In genomic region chr17:78819402-78819801, GRCh38 we compare ENCODE assay signal across 1 cellular context.
TF ChIP-seq lines count a peak whose summit lies in the region.

No MANE protein-coding gene starts in this region.

TF ChIP-seq in HepG2, 621 proteins besides CTCF, POLR2A, EP300 and RAD21:
- TF ChIP-seq MED8 (CRISPR knock-in tag; IDR thresholded peaks at IDR 0.05; ENCODE audit: insufficient replicate concordance) (no peak), ZFYVE20 (CRISPR knock-in tag; IDR thresholded peaks at IDR 0.05; ENCODE audit: borderline replicate concordance, low read depth) (no peak), ZNF629 (CRISPR knock-in tag; conservative IDR thresholded peaks at IDR 0.05) (peak; percentile 56; the same call in 1 of the 2 replicates)
